ENCODE assay signal across 18 cellular contexts in the genomic region with DNA sequence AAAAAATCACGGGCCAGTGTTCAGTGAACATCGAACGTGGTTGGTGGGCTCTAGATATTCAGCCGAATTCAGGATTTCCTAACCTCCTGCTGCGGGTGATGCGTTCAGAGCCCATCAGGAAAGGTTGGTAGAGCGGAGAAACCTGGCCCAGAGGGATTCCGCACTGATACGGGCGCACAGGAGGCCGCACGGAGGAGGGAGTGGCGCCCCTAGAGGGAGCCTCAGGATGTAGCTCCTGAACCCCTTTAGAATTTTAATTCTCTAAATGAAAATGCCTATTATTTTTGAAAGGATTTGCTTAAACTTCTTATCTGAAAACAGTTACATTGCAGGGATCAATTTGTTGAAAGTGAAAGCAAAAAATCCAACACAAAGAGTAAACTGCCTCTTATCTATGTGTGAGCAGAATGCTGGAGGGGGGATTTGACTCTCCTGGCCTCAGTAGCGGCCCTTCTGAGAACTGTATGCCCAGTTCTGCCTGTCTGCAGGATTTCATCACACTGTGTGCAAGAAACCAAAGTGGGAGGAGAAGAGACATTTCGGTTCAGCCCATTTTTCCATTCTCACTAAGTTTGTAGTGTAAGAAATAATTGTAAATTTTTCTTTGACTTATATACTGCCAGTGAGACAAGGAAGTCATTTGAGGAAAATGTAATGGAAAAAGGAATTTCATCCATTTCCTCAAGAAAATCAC.
DNase-seq lines count a peak whose midpoint lies in the region; ATAC-seq and TF ChIP-seq lines count a peak whose summit lies in the region.
"Had no signal": no experiment of that assay in that cellular context is flagged by ENCODE, and none has a peak within 500 bp of the region (broad histone marks: within the 10 kb centered on the region; RNA-seq: fewer than 3 reads in every experiment).

No MANE protein-coding gene starts in this region.

- ATAC-seq in lower lobe of right lung: peak; percentile 28 to 39
- no peak for ATAC-seq in GM21515 (IDR thresholded peaks at IDR 0.05; ENCODE audit: unreplicated experiment)
- ATAC-seq: activated CD4-positive, CD25-positive, alpha-beta regulatory T cell treated with anti-CD3 and anti-CD28 coated beads, Interleukin-2, amount 50 U/mL, for 24 hours had no signal

- intact Hi-C loops in lower lobe of right lung (cut with DNase I): no loop called here
- intact Hi-C loops in prostate gland (cut with DNase I): no loop called here

- 83% methylated on average over 15 of the region's 15 CpGs for WGBS in prostate gland

- peak; percentile 41 for TF ChIP-seq CTCF in C4-2B (conservative IDR thresholded peaks at IDR 0.05)
- peak; percentile 45 for TF ChIP-seq CTCF in LNCAP (IDR thresholded peaks at IDR 0.05)
- peak; percentile 30 for TF ChIP-seq CTCF in chondrocyte (IDR thresholded peaks at IDR 0.05)
- no peak for TF ChIP-seq CTCF in lower lobe of right lung (IDR thresholded peaks at IDR 0.05)
- TF ChIP-seq CTCF in prostate gland (IDR thresholded peaks at IDR 0.05): no peak

- no peaks in the 10 kb centered on the region for H3K36me3 ChIP-seq in lower lobe of right lung
- H3K36me3 ChIP-seq in prostate gland: no peaks in the 10 kb centered on the region

- H3K27ac Mint-ChIP-seq in chondrocyte (ENCODE audit: unreplicated experiment): no peak overlapping the region
- H3K27ac Mint-ChIP-seq: brain had no signal

- TF ChIP-seq POLR2A in prostate gland (IDR thresholded peaks at IDR 0.05): no peak

- no peaks in the 10 kb centered on the region for H3K9me3 Mint-ChIP-seq in chondrocyte (ENCODE audit: low read depth)
- H3K9me3 Mint-ChIP-seq: brain had no signal

- DNase-seq in chondrocyte (ENCODE audit: low spot score) (no peak), lower lobe of right lung (no peak), prostate gland (ENCODE audit: low spot score) (no peak), NCI-H524 (lab: John Stamatoyannopoulos, UW) (no peak), NCI-H2107 treated with DMSO at 0.1 percent for 48 hours (lab: John Stamatoyannopoulos, UW; ENCODE audit: unreplicated experiment) (no peak)
- DNase-seq: activated effector memory CD4-positive, alpha-beta T cell treated with anti-CD3 and anti-CD28 coated beads, Interleukin-2, amount 50 U/mL, for 16 hours; GDM1; kidney glomerular epithelial cell; NCI-H1436; NCI-H2227 treated with DMSO at 0.1 percent for 48 hours; nucleus accumbens; Right ventricle myocardium superior; stimulated activated CD4-positive, alpha-beta T cell treated with anti-CD3 and anti-CD28 coated beads, Interleukin-2, amount 100 ng/mL, for 48 hours had no signal

- H3K9me3 ChIP-seq in lower lobe of right lung (no peaks in the 10 kb centered on the region), prostate gland (no peaks in the 10 kb centered on the region)

- H3K36me3 Mint-ChIP-seq in chondrocyte (ENCODE audit: low read depth): no peaks in the 10 kb centered on the region
- H3K36me3 Mint-ChIP-seq: brain had no signal

- no peak overlapping the region for H3K27ac ChIP-seq in C4-2B
- H3K27ac ChIP-seq in lower lobe of right lung: no peak overlapping the region
- H3K27ac ChIP-seq in prostate gland: no peak overlapping the region

- H3K4me3 ChIP-seq in lower lobe of right lung (no peak overlapping the region), prostate gland (no peak overlapping the region)

- no peaks in the 10 kb centered on the region for H3K27me3 ChIP-seq in lower lobe of right lung (ENCODE audit: low read depth)
- H3K27me3 ChIP-seq in prostate gland (replicated peaks; ENCODE audit: insufficient read depth): no peaks in the 10 kb centered on the region

- H3K4me1 ChIP-seq in lower lobe of right lung: no peaks in the 10 kb centered on the region
- H3K4me1 ChIP-seq in prostate gland (replicated peaks): no peaks in the 10 kb centered on the region

- peaks cover 4% of the 10 kb centered on the region for H3K4me1 Mint-ChIP-seq in chondrocyte (ENCODE audit: low read depth)
- H3K4me1 Mint-ChIP-seq: brain had no signal

- H3K27me3 Mint-ChIP-seq in chondrocyte (ENCODE audit: low read depth): peaks cover 6% of the 10 kb centered on the region

- H3K4me3 Mint-ChIP-seq in chondrocyte (ENCODE audit: unreplicated experiment): no peak overlapping the region
- H3K4me3 Mint-ChIP-seq: brain had no signal

Comparison
In these comparisons a context has a peak if more than half of its experiments do, and no peak if none do; other contexts are left out.
1. CTCF ChIP-seq: peak in C4-2B (single experiment), LNCAP (single experiment) and chondrocyte (single experiment); none in lower lobe of right lung (single experiment) and prostate gland (0 of 4).